In the genomic region with DNA sequence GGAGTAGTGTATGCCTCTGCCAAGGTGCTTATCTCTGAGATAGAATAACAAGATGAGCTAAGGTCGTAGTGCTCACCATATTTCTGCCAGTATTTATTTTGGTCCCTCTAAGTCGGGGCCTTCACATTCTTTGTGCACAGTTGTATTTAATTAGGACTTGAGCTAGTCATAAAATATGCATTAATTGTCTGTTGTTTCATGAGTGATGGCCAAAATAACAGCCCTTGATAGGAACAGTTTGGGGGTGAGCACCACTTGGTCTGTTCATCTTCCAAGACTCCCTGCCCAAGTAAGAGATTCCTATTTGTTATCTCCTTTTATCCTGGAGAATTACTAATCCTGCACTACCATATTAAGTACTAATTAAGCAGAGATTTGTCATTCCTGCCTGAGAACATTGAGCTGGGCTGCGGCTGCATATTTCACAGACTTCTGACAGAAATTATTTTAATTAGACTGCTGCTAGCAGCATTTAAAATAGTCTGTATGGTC, we compare ENCODE assay signal across 13 cellular contexts.
"Had no signal": no experiment of that assay in that cellular context is flagged by ENCODE, and none has a peak within 500 bp of the region (broad histone marks: within the 10 kb centered on the region; RNA-seq: fewer than 3 reads in every experiment).

No MANE protein-coding gene starts in this region.

- H3K4me3 Mint-ChIP-seq: activated CD4-positive, alpha-beta memory T cell treated with anti-CD3 and anti-CD28 coated beads for 36 hours; activated naive CD8-positive, alpha-beta T cell treated with anti-CD3 and anti-CD28 coated beads for 36 hours; activated T-cell treated with anti-CD3 and anti-CD28 coated beads, Interleukin-2, amount 50 U/mL, for 72 hours; endodermal cell; naive thymus-derived CD4-positive, alpha-beta T cell had no signal

- H3K27ac Mint-ChIP-seq: activated CD4-positive, alpha-beta memory T cell treated with anti-CD3 and anti-CD28 coated beads for 36 hours; activated naive CD8-positive, alpha-beta T cell treated with anti-CD3 and anti-CD28 coated beads for 36 hours; activated T-cell treated with anti-CD3 and anti-CD28 coated beads, Interleukin-2, amount 50 U/mL, for 72 hours; endodermal cell; naive thymus-derived CD4-positive, alpha-beta T cell had no signal

- ATAC-seq: activated T-cell treated with anti-CD3 and anti-CD28 coated beads, Interleukin-2, amount 50 U/mL, for 72 hours; naive thymus-derived CD4-positive, alpha-beta T cell; upper lobe of right lung had no signal

- DNase-seq: activated CD4-positive, alpha-beta memory T cell treated with anti-CD3 and anti-CD28 coated beads for 36 hours; activated CD8-positive, alpha-beta memory T cell treated with anti-CD3 and anti-CD28 coated beads, Interleukin-2, amount 50 U/mL, for 4 hours; activated gamma-delta T cell treated with Interleukin-2 at 50 U/mL for 16 hours; activated naive CD8-positive, alpha-beta T cell treated with anti-CD3 and anti-CD28 coated beads for 36 hours; activated T-cell treated with anti-CD3 and anti-CD28 coated beads, Interleukin-2, amount 50 U/mL, for 72 hours; endodermal cell; hypothalamus; naive thymus-derived CD4-positive, alpha-beta T cell; sigmoid colon; stimulated activated CD4-positive, alpha-beta T cell treated with anti-CD3 and anti-CD28 coated beads, Interleukin-2, amount 100 ng/mL, for 24 hours; stimulated activated naive CD4-positive, alpha-beta T cell; T1000; upper lobe of right lung had no signal

- H3K9me3 Mint-ChIP-seq: activated CD4-positive, alpha-beta memory T cell treated with anti-CD3 and anti-CD28 coated beads for 36 hours; activated naive CD8-positive, alpha-beta T cell treated with anti-CD3 and anti-CD28 coated beads for 36 hours; activated T-cell treated with anti-CD3 and anti-CD28 coated beads, Interleukin-2, amount 50 U/mL, for 72 hours; endodermal cell; naive thymus-derived CD4-positive, alpha-beta T cell had no signal

- H3K4me1 Mint-ChIP-seq: activated naive CD8-positive, alpha-beta T cell treated with anti-CD3 and anti-CD28 coated beads for 36 hours; endodermal cell; naive thymus-derived CD4-positive, alpha-beta T cell had no signal

- H3K36me3 Mint-ChIP-seq: activated CD4-positive, alpha-beta memory T cell treated with anti-CD3 and anti-CD28 coated beads for 36 hours; activated naive CD8-positive, alpha-beta T cell treated with anti-CD3 and anti-CD28 coated beads for 36 hours; naive thymus-derived CD4-positive, alpha-beta T cell had no signal
